8 cellular contexts compared by ENCODE assay signal in the genomic region with DNA sequence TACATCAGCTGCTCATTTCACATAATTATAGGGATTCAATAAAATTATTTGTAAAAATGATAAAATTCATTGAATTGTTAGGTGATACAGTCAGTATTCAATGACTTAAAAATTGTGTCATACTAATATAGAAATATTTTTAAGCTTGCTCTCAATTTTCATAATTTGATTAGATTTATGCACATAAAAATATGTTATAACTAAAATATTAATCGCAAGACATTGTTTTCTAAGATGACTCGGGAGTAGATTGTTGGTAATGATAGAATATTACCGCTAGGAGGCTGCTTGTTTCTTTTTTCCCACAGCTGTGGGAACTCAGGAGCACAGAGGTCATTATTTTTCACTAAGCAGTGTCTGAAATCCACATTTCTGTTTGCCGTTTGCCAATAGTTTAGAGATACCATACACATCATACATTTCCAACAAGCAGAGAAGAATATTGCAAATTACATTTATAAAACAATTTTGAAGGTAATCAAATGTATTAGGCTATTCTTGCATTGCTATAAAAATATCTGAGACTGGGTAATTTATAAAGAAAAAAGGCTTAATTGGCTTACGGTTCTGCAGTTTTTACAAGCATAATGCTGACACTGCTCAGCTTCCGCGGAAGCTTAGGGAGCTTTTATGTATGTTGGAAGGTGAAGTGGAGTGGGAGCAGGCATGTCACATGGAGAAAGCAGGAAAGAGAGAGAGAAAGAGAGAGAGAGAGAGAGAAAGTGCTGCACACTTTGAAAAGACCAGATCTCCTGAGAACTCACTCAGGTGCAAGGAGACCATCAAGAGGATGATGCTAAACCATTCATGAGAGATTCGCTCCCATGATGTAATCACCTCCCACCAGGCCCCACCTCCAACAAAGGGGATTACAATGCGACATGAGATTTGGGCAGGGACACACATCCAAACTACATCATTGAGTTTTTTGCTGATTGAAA. TPM values are rescaled to one million over a fixed set of nuclear protein-coding genes. Genes with fewer than 3 reads are reported as not detected.
DNase-seq lines count a peak whose midpoint lies in the region; ATAC-seq and TF ChIP-seq lines count a peak whose summit lies in the region.

No MANE protein-coding gene starts in this region.

- in situ Hi-C loops in ACHN (cut with HindIII; ENCODE audit: low pct_ligation_motif_present, low pct_unique_long_range_greater_than_20kb, low sequenced_read_pairs), result no loop called here

- H3K27me3 Mint-ChIP-seq in activated CD4-positive, alpha-beta memory T cell treated with anti-CD3 and anti-CD28 coated beads for 36 hours, result no peaks in the 10 kb centered on the region
- no peaks in the 10 kb centered on the region for H3K27me3 Mint-ChIP-seq in stimulated activated naive CD8-positive, alpha-beta T cell treated with anti-CD3 and anti-CD28 coated beads, Interleukin-15, amount 100 ng/mL, for 72 hours

- H3K9me3 ChIP-seq in heart left ventricle, result no peaks in the 10 kb centered on the region

- peak overlapping the region in 7 of 12 donors; percentile 10 to 29 (median 22) for H3K4me3 ChIP-seq in heart left ventricle

- peak; percentile 25 for ATAC-seq in GM18861 (IDR thresholded peaks at IDR 0.05; ENCODE audit: unreplicated experiment)
- ATAC-seq in heart left ventricle, result peak in 2 of 4 donors; percentile 66 to 83
- peak; percentile 77 for ATAC-seq in stimulated activated naive CD8-positive, alpha-beta T cell treated with anti-CD3 and anti-CD28 coated beads, Interleukin-15, amount 100 ng/mL, for 72 hours
- ATAC-seq in GM21515 (IDR thresholded peaks at IDR 0.05; ENCODE audit: unreplicated experiment), result no peak
- no peak for ATAC-seq in GM21529 (IDR thresholded peaks at IDR 0.05; ENCODE audit: unreplicated experiment)

- H3K9me3 Mint-ChIP-seq in activated CD4-positive, alpha-beta memory T cell treated with anti-CD3 and anti-CD28 coated beads for 36 hours, result no peaks in the 10 kb centered on the region
- H3K9me3 Mint-ChIP-seq in stimulated activated naive CD8-positive, alpha-beta T cell treated with anti-CD3 and anti-CD28 coated beads, Interleukin-15, amount 100 ng/mL, for 72 hours, result no peaks in the 10 kb centered on the region

- H3K4me1 ChIP-seq in heart left ventricle, result peaks cover 0 to 14% (median 0%) of the 10 kb centered on the region in 12 donors

- CTCF ChIA-PET in activated CD4-positive, alpha-beta memory T cell treated with anti-CD3 and anti-CD28 coated beads for 36 hours (lab: Charles Lee), result interaction anchor here (0.7 to 13.5 kb wide), 38 partner anchors 7 to 444 kb away, joined by 3 to 624 read pairs (median 6); a partner anchor contains a TSS

- no peak for TF ChIP-seq POLR2A in heart left ventricle (IDR thresholded peaks at IDR 0.05)

- peaks cover 55% of the 10 kb centered on the region for H3K4me1 Mint-ChIP-seq in activated CD4-positive, alpha-beta memory T cell treated with anti-CD3 and anti-CD28 coated beads for 36 hours (ENCODE audit: low read depth)
- H3K4me1 Mint-ChIP-seq in stimulated activated naive CD8-positive, alpha-beta T cell treated with anti-CD3 and anti-CD28 coated beads, Interleukin-15, amount 100 ng/mL, for 72 hours, result peaks cover 53% of the 10 kb centered on the region

- DNase-seq in NCI-H2029 treated with DMSO at 0.1 percent for 48 hours (lab: John Stamatoyannopoulos, UW), result peak; percentile 3
- DNase-seq in activated CD4-positive, alpha-beta memory T cell treated with anti-CD3 and anti-CD28 coated beads for 36 hours, result peak; percentile 69
- DNase-seq in heart left ventricle, result no peak
- peak; percentile 56 to 67 for DNase-seq in stimulated activated naive CD8-positive, alpha-beta T cell treated with anti-CD3 and anti-CD28 coated beads, Interleukin-15, amount 100 ng/mL, for 72 hours
- no peak for DNase-seq in ACHN

- H3K36me3 ChIP-seq in heart left ventricle, result peaks cover 0 to 14% (median 0%) of the 10 kb centered on the region in 9 donors

- 56 to 58% (median 57%) methylated on average over 9 of the region's 9 CpGs for WGBS in heart left ventricle, 4 donors

- H3K27me3 ChIP-seq in heart left ventricle, result no peaks in the 10 kb centered on the region

- POLR2A ChIA-PET in activated CD4-positive, alpha-beta memory T cell treated with anti-CD3 and anti-CD28 coated beads for 36 hours (lab: Charles Lee), result interaction anchor here (0.9 to 13.1 kb wide), 10 partner anchors 7 to 116 kb away, joined by 3 to 214 read pairs (median 10); a partner anchor contains a TSS

- H3K27ac Mint-ChIP-seq in activated CD4-positive, alpha-beta memory T cell treated with anti-CD3 and anti-CD28 coated beads for 36 hours, result peak overlapping the region; percentile 83
- H3K27ac Mint-ChIP-seq in stimulated activated naive CD8-positive, alpha-beta T cell treated with anti-CD3 and anti-CD28 coated beads, Interleukin-15, amount 100 ng/mL, for 72 hours, result peak overlapping the region; percentile 91 to 92

- H3K27ac ChIP-seq in heart left ventricle, result no peak overlapping the region

- peak overlapping the region; percentile 50 for H3K4me3 Mint-ChIP-seq in activated CD4-positive, alpha-beta memory T cell treated with anti-CD3 and anti-CD28 coated beads for 36 hours
- peak overlapping the region; percentile 44 to 69 for H3K4me3 Mint-ChIP-seq in stimulated activated naive CD8-positive, alpha-beta T cell treated with anti-CD3 and anti-CD28 coated beads, Interleukin-15, amount 100 ng/mL, for 72 hours

- intact Hi-C loops in activated CD4-positive, alpha-beta memory T cell treated with anti-CD3 and anti-CD28 coated beads for 36 hours (cut with micrococcal nuclease), result loop anchor here (1.0 to 10.0 kb wide), 3 partner anchors 9 to 863 kb away; a partner anchor contains a TSS
- intact Hi-C loops in heart left ventricle (cut with DNase I), result loop anchor here in 9 of 10 donors (2.0 to 5.0 kb wide), 8 partner anchors 46 to 391 kb away; no protein-coding TSS in a partner anchor

- peaks cover 40% of the 10 kb centered on the region for H3K36me3 Mint-ChIP-seq in activated CD4-positive, alpha-beta memory T cell treated with anti-CD3 and anti-CD28 coated beads for 36 hours

- TF ChIP-seq CTCF in heart left ventricle (IDR thresholded peaks at IDR 0.05), result peak in 3 of 12 donors; percentile 2 to 63 (median 22)

RNA-seq across cellular contexts. Expression of a gene that starts 9.2 kb away (rescaled TPM):
- total RNA-seq in activated CD4-positive, alpha-beta memory T cell treated with anti-CD3 and anti-CD28 coated beads for 36 hours, result 100 to 1,000 TPM; 118 to 120 TPM
- total RNA-seq in heart left ventricle, result 1 to 10 TPM in 2 of 9 donors, under 1 TPM in 4, not detected in 3; 0.16 to 6.4 (median 0.52) TPM
- polyA plus RNA-seq in heart left ventricle, result under 1 TPM; 0.30 to 0.53 TPM

RNA-seq across cellular contexts. Expression of a gene that starts 18.6 kb away (rescaled TPM):
- 1 to 10 TPM; 6.5 to 7.4 TPM for total RNA-seq in activated CD4-positive, alpha-beta memory T cell treated with anti-CD3 and anti-CD28 coated beads for 36 hours
- total RNA-seq in heart left ventricle, result 1 to 10 TPM in 1 of 9 donors, under 1 TPM in 1, not detected in 7; 0.93 to 4.6 TPM
- polyA plus RNA-seq in heart left ventricle, result not detected

Comparison
In these comparisons a context has a peak if more than half of its experiments do, and no peak if none do; other contexts are left out.
1. ATAC-seq: peak in GM18861 (single experiment) and stimulated activated naive CD8-positive, alpha-beta T cell treated with anti-CD3 and anti-CD28 coated beads, Interleukin-15, amount 100 ng/mL, for 72 hours (single experiment); none in GM21515 (single experiment) and GM21529 (single experiment).
2. DNase-seq: peak in NCI-H2029 treated with DMSO at 0.1 percent for 48 hours (single experiment), activated CD4-positive, alpha-beta memory T cell treated with anti-CD3 and anti-CD28 coated beads for 36 hours (single experiment) and stimulated activated naive CD8-positive, alpha-beta T cell treated with anti-CD3 and anti-CD28 coated beads, Interleukin-15, amount 100 ng/mL, for 72 hours (2 of 2); none in heart left ventricle (0 of 5) and ACHN (single experiment).
3. RNA of a gene that starts 9.2 kb away (total RNA-seq): 118 to 120 TPM in activated CD4-positive, alpha-beta memory T cell treated with anti-CD3 and anti-CD28 coated beads for 36 hours; 0.16 to 6.4 TPM in heart left ventricle; every median in the first group is over 10 times any median in the second.